In genomic region chr20:43220612-43221011, GRCh38 we compare ENCODE assay signal across 1 cellular context.
TF ChIP-seq lines count a peak whose summit lies in the region.

No MANE protein-coding gene starts in this region.

TF ChIP-seq in IMR-90, 13 proteins besides CTCF, POLR2A, EP300 and RAD21:
- no peak for TF ChIP-seq USF2 (IDR thresholded peaks at IDR 0.05; ENCODE audit: low read depth, low read length)
- TF ChIP-seq SMC3 (IDR thresholded peaks at IDR 0.05; ENCODE audit: low read depth, low read length) = no peak
- TF ChIP-seq CHD1 (IDR thresholded peaks at IDR 0.05; ENCODE audit: low read depth, low read length) = no peak
- TF ChIP-seq RCOR1 (IDR thresholded peaks at IDR 0.05; ENCODE audit: insufficient replicate concordance, low read length) = no peak
- no peak for TF ChIP-seq ELK1 (IDR thresholded peaks at IDR 0.05; ENCODE audit: borderline replicate concordance, low read depth, low read length)
- TF ChIP-seq CEBPB (IDR thresholded peaks at IDR 0.05; ENCODE audit: low read depth, low read length) = no peak
- TF ChIP-seq MAZ (IDR thresholded peaks at IDR 0.05; ENCODE audit: borderline replicate concordance, low read depth, low read length) = no peak
- TF ChIP-seq NFE2L2 (IDR thresholded peaks at IDR 0.05; ENCODE audit: low read depth, low read length) = no peak
- no peak for TF ChIP-seq FOS (IDR thresholded peaks at IDR 0.05; ENCODE audit: low read depth, low read length)
- no peak for TF ChIP-seq BHLHE40 (IDR thresholded peaks at IDR 0.05; ENCODE audit: low read depth, low read length)
- no peak for TF ChIP-seq MAFK (IDR thresholded peaks at IDR 0.05; ENCODE audit: low read depth, low read length)
- no peak for TF ChIP-seq MXI1 (IDR thresholded peaks at IDR 0.05; ENCODE audit: borderline replicate concordance, low read depth, low read length)
- no peak for TF ChIP-seq RFX5 (IDR thresholded peaks at IDR 0.05; ENCODE audit: low read depth, low read length)
